Comparison of ENCODE assay signal across 20 cellular contexts in the genomic region with DNA sequence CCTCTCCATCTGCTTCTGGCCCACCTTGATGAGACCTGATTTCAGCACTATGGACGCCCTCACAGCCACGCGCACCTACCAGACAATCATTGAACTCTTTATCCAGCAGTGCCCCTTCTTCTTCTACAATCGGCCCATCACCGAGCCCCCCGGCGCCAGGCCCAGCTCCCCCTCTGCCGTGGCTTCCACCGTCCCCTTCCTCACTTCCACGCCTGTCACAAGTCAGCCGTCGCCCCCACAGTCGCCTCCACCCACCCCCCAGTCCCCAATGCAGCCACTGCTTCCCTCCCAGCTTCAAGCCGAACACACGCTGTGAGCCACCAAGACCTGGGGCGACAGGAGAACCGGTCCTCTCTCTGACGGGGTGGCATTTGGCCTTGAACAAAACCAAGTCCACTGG. TPM values are rescaled to one million over a fixed set of nuclear protein-coding genes. Genes with fewer than 3 reads are reported as not detected.
DNase-seq lines count a peak whose midpoint lies in the region; TF ChIP-seq lines count a peak whose summit lies in the region.
"Had no signal": no experiment of that assay in that cellular context is flagged by ENCODE, and none has a peak within 500 bp of the region (broad histone marks: within the 10 kb centered on the region; RNA-seq: fewer than 3 reads in every experiment).

No MANE protein-coding gene starts in this region.

- H3K27ac Mint-ChIP-seq in activated CD4-positive, alpha-beta T cell treated with anti-CD3 and anti-CD28 coated beads, Interleukin-2, amount 10 ng/mL, durations not matched to agents 24 days and 14 days, result peak overlapping the region; percentile 29
- H3K27ac Mint-ChIP-seq: CD4-positive, alpha-beta T cell; CD8-positive, alpha-beta memory T cell had no signal

- CTCF ChIA-PET in PC-9 (lab: Charles Lee), result no interaction called here

- no peak overlapping the region for H2AFZ ChIP-seq in PC-9
- H2AFZ ChIP-seq: GM23248 had no signal

- H3K36me3 Mint-ChIP-seq in activated CD4-positive, alpha-beta T cell treated with anti-CD3 and anti-CD28 coated beads, Interleukin-2, amount 10 ng/mL, durations not matched to agents 24 days and 14 days (ENCODE audit: low read depth), result peaks cover 9% of the 10 kb centered on the region

- H3K27ac ChIP-seq in PC-9, result no peak overlapping the region
- H3K27ac ChIP-seq in cingulate gyrus (ENCODE audit: low read depth, low read length), result peak overlapping the region; percentile 10
- H3K27ac ChIP-seq in temporal lobe (ENCODE audit: low read depth, low read length), result peak overlapping the region; percentile 69
- H3K27ac ChIP-seq: 22Rv1; BLaER1 treated with 17β-estradiol and CSF1 and Interleukin-3, amounts not matched to agents 10 nM and 100 nM; GM23248 had no signal

- DNase-seq in activated CD4-positive, alpha-beta T cell treated with anti-CD3 and anti-CD28 coated beads, Interleukin-2, amount 10 ng/mL, durations not matched to agents 24 days and 14 days, result no peak
- DNase-seq in activated CD4-positive, alpha-beta T cell treated with anti-CD3 and anti-CD28 coated beads, Interleukin-2, amount 50 U/mL, for 1 hour, result no peak
- no peak for DNase-seq in PC-9
- DNase-seq in AG08395 (ENCODE audit: low spot score), result no peak
- no peak for DNase-seq in GM03348 (ENCODE audit: low spot score)
- no peak for DNase-seq in EL
- DNase-seq: AML-193; BE2C; CD4-positive, alpha-beta T cell; CD8-positive, alpha-beta memory T cell; DMS 273 treated with DMSO at 0.1 percent for 48 hours; DMS79; GF-D8; GM23248; H9 had no signal

- H3K9me3 Mint-ChIP-seq in activated CD4-positive, alpha-beta T cell treated with anti-CD3 and anti-CD28 coated beads, Interleukin-2, amount 10 ng/mL, durations not matched to agents 24 days and 14 days, result no peaks in the 10 kb centered on the region
- H3K9me3 Mint-ChIP-seq: CD4-positive, alpha-beta T cell; CD8-positive, alpha-beta memory T cell; H9 had no signal

- peaks cover 1% of the 10 kb centered on the region; the same call in 1 of the 2 replicates for H4K20me1 ChIP-seq in PC-9 (ENCODE audit: insufficient read depth)

- H3K27me3 ChIP-seq in PC-9 (ENCODE audit: insufficient read depth, low read depth), result no peaks in the 10 kb centered on the region
- H3K27me3 ChIP-seq: BE2C had no signal

- peaks cover 11% of the 10 kb centered on the region for H3K27me3 Mint-ChIP-seq in activated CD4-positive, alpha-beta T cell treated with anti-CD3 and anti-CD28 coated beads, Interleukin-2, amount 10 ng/mL, durations not matched to agents 24 days and 14 days
- H3K27me3 Mint-ChIP-seq: CD4-positive, alpha-beta T cell; CD8-positive, alpha-beta memory T cell had no signal

- no peaks in the 10 kb centered on the region for H3K36me3 ChIP-seq in PC-9 (ENCODE audit: low read depth)

- no peak for TF ChIP-seq CTCF in PC-9 (conservative IDR thresholded peaks at IDR 0.05)

- H3K4me3 ChIP-seq in PC-9, result no peak overlapping the region
- H3K4me3 ChIP-seq: BLaER1 treated with 17β-estradiol and CSF1 and Interleukin-3, amounts not matched to agents 10 nM and 100 nM; GM23248 had no signal

- no peaks in the 10 kb centered on the region for H3K9me2 ChIP-seq in PC-9 (ENCODE audit: insufficient read depth)

- H3K4me3 Mint-ChIP-seq in activated CD4-positive, alpha-beta T cell treated with anti-CD3 and anti-CD28 coated beads, Interleukin-2, amount 10 ng/mL, durations not matched to agents 24 days and 14 days, result no peak overlapping the region
- H3K4me3 Mint-ChIP-seq: CD14-positive monocyte; CD4-positive, alpha-beta T cell; CD8-positive, alpha-beta memory T cell; H9 had no signal

- POLR2A ChIA-PET in PC-9 (lab: Charles Lee; ENCODE audit: unreplicated experiment), result no interaction called here

- no peaks in the 10 kb centered on the region for H3K9me3 ChIP-seq in PC-9 (ENCODE audit: insufficient read depth, low read depth)
- H3K9me3 ChIP-seq: BE2C had no signal

- H3F3A ChIP-seq in PC-9 (ENCODE audit: insufficient read depth, low read depth), result peaks cover 12% of the 10 kb centered on the region; the same call in 1 of the 2 replicates

- H3K4me1 ChIP-seq in PC-9 (replicated peaks; ENCODE audit: insufficient read depth), result no peaks in the 10 kb centered on the region
- H3K4me1 ChIP-seq: BE2C had no signal

- no peaks in the 10 kb centered on the region for H3K4me1 Mint-ChIP-seq in activated CD4-positive, alpha-beta T cell treated with anti-CD3 and anti-CD28 coated beads, Interleukin-2, amount 10 ng/mL, durations not matched to agents 24 days and 14 days

- H3K4me2 ChIP-seq in PC-9, result no peak overlapping the region
- H3K4me2 ChIP-seq: BLaER1 treated with 17β-estradiol and CSF1 and Interleukin-3, amounts not matched to agents 10 nM and 100 nM had no signal

- BruUV-seq in PC-9 (replicated peaks; lab: Mats Ljungman, UMichigan), result TSS peak; percentile 7

- no peaks in the 10 kb centered on the region for H3K79me2 ChIP-seq in PC-9 (ENCODE audit: low read depth)

- intact Hi-C loops in activated CD4-positive, alpha-beta T cell treated with anti-CD3 and anti-CD28 coated beads, Interleukin-2, amount 10 ng/mL, durations not matched to agents 24 days and 14 days (cut with micrococcal nuclease), result no loop called here
- intact Hi-C loops in PC-9 (cut with micrococcal nuclease; ENCODE audit: unreplicated experiment), result no loop called here

RNA-seq across cellular contexts. Expression of a gene that starts 19.3 kb away (rescaled TPM):
- total RNA-seq in activated CD4-positive, alpha-beta T cell treated with anti-CD3 and anti-CD28 coated beads, Interleukin-2, amount 10 ng/mL, durations not matched to agents 24 days and 14 days, result 0.21 and 0.47 TPM in 2 replicates
- 1.4 and 3.7 TPM in 2 replicates for total RNA-seq in PC-9 (2021)
- 5.9 TPM for total RNA-seq in temporal lobe

RNA-seq across cellular contexts. Expression of a gene that starts 48.1 kb away (rescaled TPM):
- 53.6 and 56.7 TPM in 2 replicates for total RNA-seq in activated CD4-positive, alpha-beta T cell treated with anti-CD3 and anti-CD28 coated beads, Interleukin-2, amount 10 ng/mL, durations not matched to agents 24 days and 14 days
- 46.3 and 76.5 TPM in 2 replicates for total RNA-seq in PC-9 (2021)
- 17.9 TPM for total RNA-seq in temporal lobe
